In the genomic region with DNA sequence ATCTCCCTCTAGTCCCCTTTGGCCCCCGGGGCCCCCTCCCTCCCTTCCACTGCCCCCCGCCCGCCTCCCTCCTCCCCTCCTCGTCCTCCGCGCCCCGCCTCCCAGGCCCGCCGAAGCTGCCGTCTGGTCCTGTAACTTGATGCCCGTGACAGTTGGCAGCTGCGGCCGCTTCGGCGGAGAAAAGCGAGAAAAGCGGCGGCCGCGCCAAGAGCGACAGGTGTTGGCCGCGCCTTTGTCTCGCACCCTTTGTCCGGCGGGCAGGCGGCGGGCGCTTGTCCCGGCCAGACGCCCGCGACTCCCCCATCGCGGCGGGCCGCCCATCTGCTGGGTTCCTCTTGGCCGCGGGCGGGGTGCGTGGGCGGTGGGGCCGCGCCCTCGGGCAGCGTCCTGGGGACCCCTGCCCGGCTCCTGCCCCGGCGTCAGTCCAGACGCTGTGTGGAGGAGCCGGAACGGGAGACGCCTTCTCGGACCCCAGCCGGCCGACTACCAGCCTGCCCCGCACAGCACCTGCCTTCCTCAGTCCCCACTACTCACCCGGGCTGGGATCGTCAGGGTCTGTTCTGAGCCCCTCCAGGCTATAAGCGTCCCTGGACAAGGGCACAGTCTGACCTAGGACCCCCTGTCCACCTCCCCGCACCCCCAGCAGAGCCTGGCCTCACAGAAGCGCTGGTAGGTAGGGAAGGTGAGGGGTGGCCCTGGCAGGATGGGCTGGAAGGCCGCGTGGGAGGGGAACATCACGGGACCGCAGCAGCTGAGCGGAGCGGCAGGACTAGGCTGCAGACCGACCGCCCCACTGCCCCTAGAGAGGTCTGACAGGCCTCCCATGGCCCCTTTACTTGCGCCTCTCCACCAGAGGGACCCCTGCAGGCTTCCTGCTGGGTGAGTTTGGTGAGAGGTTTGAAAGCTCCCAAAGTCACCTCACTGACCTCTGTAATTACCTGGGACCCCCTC, we compare ENCODE assay signal across 8 cellular contexts. TPM values are rescaled to one million over a fixed set of nuclear protein-coding genes. Genes with fewer than 3 reads are reported as not detected.
DNase-seq lines count a peak whose midpoint lies in the region; ATAC-seq, FAIRE-seq and TF ChIP-seq lines count a peak whose summit lies in the region.

No MANE protein-coding gene starts in this region.

- WGBS in esophagus muscularis mucosa, result 32% methylated on average over 23 of the region's 71 CpGs
- WGBS in pancreas, 2 donors, result 16 to 30% methylated on average over 42 to 70 of the region's 71 CpGs

- H3K4me1 Mint-ChIP-seq in activated CD8-positive, alpha-beta memory T cell treated with anti-CD3 and anti-CD28 coated beads, Interleukin-2, amount 10 ng/mL, durations not matched to agents 7 days and 5 days, result peaks cover 2% of the 10 kb centered on the region

- TF ChIP-seq POLR2A in Peyer's patch (IDR thresholded peaks at IDR 0.05), result no peak
- no peak for TF ChIP-seq POLR2A in esophagus muscularis mucosa (IDR thresholded peaks at IDR 0.05; ENCODE audit: low read depth)

- no peaks in the 10 kb centered on the region for H3K27me3 ChIP-seq in Peyer's patch
- H3K27me3 ChIP-seq in esophagus muscularis mucosa, result peaks cover 0 to 15% (median 0%) of the 10 kb centered on the region in 4 donors
- no peaks in the 10 kb centered on the region for H3K27me3 ChIP-seq in pancreas

- no peak for FAIRE-seq in pancreas (lab: Jason Lieb, UNC)

- H3K27ac Mint-ChIP-seq in activated CD8-positive, alpha-beta memory T cell treated with anti-CD3 and anti-CD28 coated beads, Interleukin-2, amount 10 ng/mL, durations not matched to agents 7 days and 5 days, result no peak overlapping the region

- peak overlapping the region in 3 of 4 donors; percentile 27 to 57 (median 38) for H3K27ac ChIP-seq in Peyer's patch
- H3K27ac ChIP-seq in esophagus muscularis mucosa (replicated peaks in 1 of 4), result peak overlapping the region; percentile 3 to 79 (median 32)
- H3K27ac ChIP-seq in pancreas, result peak overlapping the region; percentile 38 to 79 (median 68)

- intact Hi-C loops in esophagus muscularis mucosa (cut with DNase I), result no loop called here
- intact Hi-C loops in pancreas (cut with DNase I), result no loop called here

- H3K4me3 Mint-ChIP-seq in activated CD8-positive, alpha-beta memory T cell treated with anti-CD3 and anti-CD28 coated beads, Interleukin-2, amount 10 ng/mL, durations not matched to agents 7 days and 5 days, result no peak overlapping the region

- H3K36me3 ChIP-seq in Peyer's patch (peaks cover 0 to 14% (median 0%) of the 10 kb centered on the region in 3 donors), esophagus muscularis mucosa (peaks cover 3 to 20% (median 11%) of the 10 kb centered on the region in 4 donors), pancreas (peaks cover 0 to 8% (median 0%) of the 10 kb centered on the region in 3 donors)

- H3K9me3 ChIP-seq in Peyer's patch (peaks cover 0 to 4% (median 0%) of the 10 kb centered on the region in 4 donors), esophagus muscularis mucosa (no peaks in the 10 kb centered on the region), pancreas (no peaks in the 10 kb centered on the region)

- CTCF ChIA-PET in activated CD8-positive, alpha-beta memory T cell treated with anti-CD3 and anti-CD28 coated beads, Interleukin-2, amount 10 ng/mL, durations not matched to agents 7 days and 5 days (lab: Charles Lee), result interaction anchor here (6.9 kb wide), 1 partner anchor 22 kb away, joined by 26 read pairs; no protein-coding TSS in a partner anchor

- H3K4me1 ChIP-seq in Peyer's patch (peaks cover 0 to 37% (median 14%) of the 10 kb centered on the region in 4 donors), esophagus muscularis mucosa (peaks cover 27 to 42% (median 35%) of the 10 kb centered on the region in 4 donors), pancreas (peaks cover 15 to 33% (median 17%) of the 10 kb centered on the region in 3 donors)

- H3K27me3 Mint-ChIP-seq in activated CD8-positive, alpha-beta memory T cell treated with anti-CD3 and anti-CD28 coated beads, Interleukin-2, amount 10 ng/mL, durations not matched to agents 7 days and 5 days, result peaks cover 42% of the 10 kb centered on the region

- ATAC-seq in pancreas (peak; percentile 69 to 79 (median 74)), GM18517 (IDR thresholded peaks at IDR 0.05; ENCODE audit: unreplicated experiment) (no peak), GM18858 (IDR thresholded peaks at IDR 0.05; ENCODE audit: unreplicated experiment) (no peak)
- no peak for ATAC-seq in activated CD8-positive, alpha-beta memory T cell treated with anti-CD3 and anti-CD28 coated beads, Interleukin-2, amount 10 ng/mL, durations not matched to agents 7 days and 5 days

- H3K9me3 Mint-ChIP-seq in activated CD8-positive, alpha-beta memory T cell treated with anti-CD3 and anti-CD28 coated beads, Interleukin-2, amount 10 ng/mL, durations not matched to agents 7 days and 5 days (ENCODE audit: low read depth), result no peaks in the 10 kb centered on the region

- H3K4me3 ChIP-seq in Peyer's patch (peak overlapping the region; percentile 73 to 95 (median 84)), esophagus muscularis mucosa (peak overlapping the region; percentile 70 to 90 (median 78)), pancreas (peak overlapping the region in 3 of 4 donors; percentile 64 to 77 (median 66))

- TF ChIP-seq CTCF in Peyer's patch (IDR thresholded peaks at IDR 0.05) (no peak), esophagus muscularis mucosa (IDR thresholded peaks at IDR 0.05) (no peak), pancreas (IDR thresholded peaks at IDR 0.05) (no peak)

- H3K36me3 Mint-ChIP-seq in activated CD8-positive, alpha-beta memory T cell treated with anti-CD3 and anti-CD28 coated beads, Interleukin-2, amount 10 ng/mL, durations not matched to agents 7 days and 5 days, result peaks cover 3% of the 10 kb centered on the region

- no peak for TF ChIP-seq EP300 in esophagus muscularis mucosa (IDR thresholded peaks at IDR 0.05)

- DNase-seq in DMS53 (lab: John Stamatoyannopoulos, UW) (peak; percentile 99), M059J (ENCODE audit: low read depth) (peak; percentile 48), Peyer's patch (peak in 2 of 3 donors; percentile 70 to 80), esophagus muscularis mucosa (ENCODE audit: extremely low spot score) (no peak), pancreas (peak; percentile 85 to 95 (median 92))
- no peak for DNase-seq in activated CD8-positive, alpha-beta memory T cell treated with anti-CD3 and anti-CD28 coated beads, Interleukin-2, amount 10 ng/mL, durations not matched to agents 7 days and 5 days

RNA-seq across cellular contexts. Expression of a gene that starts 1.2 kb away (rescaled TPM):
- 1.5 and 5.3 TPM in 2 replicates for total RNA-seq in M059J (2014; rRNA removed; shearing (Covaris generic))
- total RNA-seq in Peyer's patch (100 to 1,000 TPM in 1 of 4 donors, 10 to 100 TPM in 3; 26.6 to 128 (median 51.1) TPM), esophagus muscularis mucosa (10 to 100 TPM; 10.2 to 17.0 (median 11.2) TPM), pancreas (10 to 100 TPM in 4 of 6 donors, 1 to 10 TPM in 2; 4.9 to 18.9 (median 16.0) TPM)
- polyA plus RNA-seq in pancreas, result 10 to 100 TPM; 11.1 to 22.7 TPM
- 1 to 10 TPM; 3.0 to 4.0 TPM for total RNA-seq in activated CD8-positive, alpha-beta memory T cell treated with anti-CD3 and anti-CD28 coated beads, Interleukin-2, amount 10 ng/mL, durations not matched to agents 7 days and 5 days

RNA-seq across cellular contexts. Expression of a gene that starts 37.5 kb away (rescaled TPM):
- 8.8 and 19.5 TPM in 2 replicates for total RNA-seq in M059J (2014; rRNA removed; shearing (Covaris generic))
- 10 to 100 TPM; 35.7 to 52.4 (median 43.8) TPM for total RNA-seq in Peyer's patch
- 10 to 100 TPM; 27.3 to 36.0 (median 34.3) TPM for total RNA-seq in esophagus muscularis mucosa
- 10 to 100 TPM; 14.0 to 25.5 (median 19.3) TPM for total RNA-seq in pancreas
- polyA plus RNA-seq in pancreas, result 10 to 100 TPM; 62.8 to 91.6 TPM
- 10 to 100 TPM; 52.6 to 61.7 TPM for total RNA-seq in activated CD8-positive, alpha-beta memory T cell treated with anti-CD3 and anti-CD28 coated beads, Interleukin-2, amount 10 ng/mL, durations not matched to agents 7 days and 5 days

RNA-seq across cellular contexts. Expression of a gene that starts 47.4 kb away (rescaled TPM):
- 1.4 and 3.7 TPM in 2 replicates for total RNA-seq in M059J (2014; rRNA removed; shearing (Covaris generic))
- total RNA-seq in Peyer's patch (10 to 100 TPM; 15.6 to 65.2 (median 38.2) TPM), esophagus muscularis mucosa (10 to 100 TPM in 3 of 4 donors, 1 to 10 TPM in 1; 9.1 to 13.1 (median 11.1) TPM), pancreas (10 to 100 TPM in 2 of 6 donors, 1 to 10 TPM in 4; 7.8 to 11.7 (median 9.3) TPM)
- 10 to 100 TPM in 1 of 2 donors, 1 to 10 TPM in 1; 6.9 to 12.2 TPM for polyA plus RNA-seq in pancreas
- total RNA-seq in activated CD8-positive, alpha-beta memory T cell treated with anti-CD3 and anti-CD28 coated beads, Interleukin-2, amount 10 ng/mL, durations not matched to agents 7 days and 5 days, result 10 to 100 TPM in 1 of 2 experiments, 1 to 10 TPM in 1; 9.1 to 11.5 TPM

Comparison
In these comparisons a context has a peak if more than half of its experiments do, and no peak if none do; other contexts are left out.
1. DNase-seq: peak in DMS53 (single experiment), M059J (single experiment), Peyer's patch (2 of 3) and pancreas (6 of 6); none in esophagus muscularis mucosa (single experiment) and activated CD8-positive, alpha-beta memory T cell treated with anti-CD3 and anti-CD28 coated beads, Interleukin-2, amount 10 ng/mL, durations not matched to agents 7 days and 5 days (single experiment).
2. ATAC-seq: peak in pancreas (4 of 4); none in GM18517 (single experiment), GM18858 (single experiment) and activated CD8-positive, alpha-beta memory T cell treated with anti-CD3 and anti-CD28 coated beads, Interleukin-2, amount 10 ng/mL, durations not matched to agents 7 days and 5 days (single experiment).
3. Peak in every context shown above with its lines, with median percentiles within 50 percentile points of each other: H3K27ac ChIP-seq and H3K4me3 ChIP-seq.